In the genomic region with DNA sequence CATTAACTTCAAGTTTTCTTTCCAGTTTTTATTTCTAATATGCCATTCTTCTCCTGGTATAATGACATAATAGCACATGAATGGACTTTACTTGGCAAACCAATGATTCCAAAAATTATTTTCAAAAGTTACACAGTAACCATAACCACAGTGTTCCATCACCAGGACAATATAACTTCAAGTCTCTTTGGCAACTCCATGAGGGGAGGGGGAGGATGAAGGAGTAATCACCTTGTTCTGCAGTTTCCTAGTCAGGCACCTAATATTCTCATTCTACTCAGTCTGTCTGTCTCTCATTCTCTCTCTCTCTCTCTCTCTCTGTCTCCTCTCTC, we compare ENCODE assay signal across 14 cellular contexts.
DNase-seq lines count a peak whose midpoint lies in the region; ATAC-seq and TF ChIP-seq lines count a peak whose summit lies in the region.
"Had no signal": no experiment of that assay in that cellular context is flagged by ENCODE, and none has a peak within 500 bp of the region (broad histone marks: within the 10 kb centered on the region; RNA-seq: fewer than 3 reads in every experiment).

No MANE protein-coding gene starts in this region.

- no peak overlapping the region for H3K14ac ChIP-seq in trophoblast cell (ENCODE audit: low read length)

- H3K23ac ChIP-seq in trophoblast cell (ENCODE audit: low read length), result no peak overlapping the region

- no peak overlapping the region for H3K27ac ChIP-seq in trophoblast cell (ENCODE audit: low read depth, low read length)

- H3K27me3 Mint-ChIP-seq in stimulated activated naive B cell treated with anti-CD40 and anti-IgM and Interleukin-4, amounts not matched to agents 10 μg/mL and 1 μg/mL and 100 μg/mL, for 72 hours, result no peaks in the 10 kb centered on the region
- H3K27me3 Mint-ChIP-seq: activated CD4-positive, alpha-beta T cell treated with anti-CD3 and anti-CD28 coated beads for 36 hours; brain had no signal

- ATAC-seq in stimulated activated naive B cell treated with anti-CD40 and anti-IgM and Interleukin-4, amounts not matched to agents 10 μg/mL and 1 μg/mL and 100 μg/mL, for 72 hours (replicated peaks), result no peak
- ATAC-seq in GM18909 (IDR thresholded peaks at IDR 0.05; ENCODE audit: poor library complexity, unreplicated experiment), result no peak

- peaks cover 0 to 3% of the 10 kb centered on the region in 2 donors for H3K36me3 Mint-ChIP-seq in stimulated activated naive B cell treated with anti-CD40 and anti-IgM and Interleukin-4, amounts not matched to agents 10 μg/mL and 1 μg/mL and 100 μg/mL, for 72 hours
- H3K36me3 Mint-ChIP-seq: brain had no signal

- in situ Hi-C loops in Caki2 (cut with HindIII; ENCODE audit: low pct_unique_long_range_greater_than_20kb, low sequenced_read_pairs), result no loop called here

- no peak for TF ChIP-seq CTCF in cardiac fibroblast (IDR thresholded peaks at IDR 0.05; ENCODE audit: low read depth, low read length)

- no peak overlapping the region for H2BK5ac ChIP-seq in trophoblast cell (ENCODE audit: low read depth, low read length, poor library complexity)

- no peak overlapping the region for H4K8ac ChIP-seq in trophoblast cell (ENCODE audit: low read depth, low read length)

- H4K91ac ChIP-seq in trophoblast cell (ENCODE audit: low read depth, low read length), result no peak overlapping the region

- H2AFZ ChIP-seq in trophoblast cell (ENCODE audit: insufficient read depth, low read length, poor library complexity), result no peak overlapping the region

- no peak overlapping the region for H3K4me2 ChIP-seq in trophoblast cell (ENCODE audit: low read length)

- no peak overlapping the region for H4K12ac ChIP-seq in trophoblast cell (ENCODE audit: low read depth, low read length)

- H3K4me3 ChIP-seq in cardiac fibroblast (replicated peaks in 1 of 2; ENCODE audit: low read depth in 2 of 2, low read length in 2 of 2) (no peak overlapping the region), trophoblast cell (ENCODE audit: low read depth, low read length) (no peak overlapping the region)
- H3K4me3 ChIP-seq: heart left ventricle had no signal

- no peak overlapping the region for H3K18ac ChIP-seq in trophoblast cell (ENCODE audit: low read length)

- no peak overlapping the region for H3K9ac ChIP-seq in trophoblast cell (ENCODE audit: low read length)

- H3K4me3 Mint-ChIP-seq in stimulated activated naive B cell treated with anti-CD40 and anti-IgM and Interleukin-4, amounts not matched to agents 10 μg/mL and 1 μg/mL and 100 μg/mL, for 72 hours, result no peak overlapping the region
- H3K4me3 Mint-ChIP-seq: activated CD4-positive, alpha-beta T cell treated with anti-CD3 and anti-CD28 coated beads for 36 hours; brain had no signal

- peak overlapping the region; percentile 94 for H2AK5ac ChIP-seq in trophoblast cell (ENCODE audit: low read length)

- H3K4me1 Mint-ChIP-seq in stimulated activated naive B cell treated with anti-CD40 and anti-IgM and Interleukin-4, amounts not matched to agents 10 μg/mL and 1 μg/mL and 100 μg/mL, for 72 hours, result peaks cover 36 to 58% of the 10 kb centered on the region in 2 donors

- no peak overlapping the region for H3K4ac ChIP-seq in trophoblast cell (ENCODE audit: low read depth, low read length)

- H2BK12ac ChIP-seq in trophoblast cell (ENCODE audit: low read length), result peak overlapping the region; percentile 53

- no peaks in the 10 kb centered on the region for H3K9me3 ChIP-seq in trophoblast cell (ENCODE audit: insufficient read depth, low read depth, low read length)
- H3K9me3 ChIP-seq: Caco-2, heart left ventricle had no signal

- H2BK120ac ChIP-seq in trophoblast cell (ENCODE audit: insufficient read depth, low read length, poor library complexity), result no peak overlapping the region

- H3K4me1 ChIP-seq in trophoblast cell (ENCODE audit: control insufficient read depth in 1 of 2, insufficient read depth in 2 of 2, low read length in 2 of 2), result peaks cover 0 to 11% of the 10 kb centered on the region in 2 experiments

- DNase-seq in Caki2 (ENCODE audit: low read depth), result peak; percentile 65
- DNase-seq in M059J (ENCODE audit: low read depth), result peak; percentile 27
- peak; percentile 31 to 64 for DNase-seq in cardiac fibroblast (ENCODE audit: low read depth in 2 of 2)
- DNase-seq in trophoblast cell, result no peak
- no peak for DNase-seq in stimulated activated naive B cell treated with anti-CD40 and anti-IgM and Interleukin-4, amounts not matched to agents 10 μg/mL and 1 μg/mL and 100 μg/mL, for 72 hours
- DNase-seq in stimulated activated CD4-positive, alpha-beta T cell treated with anti-CD3 and anti-CD28 coated beads, Interleukin-1b, Interleukin-23, amount 100 ng/mL, for 48 hours, result no peak
- DNase-seq: activated CD4-positive, alpha-beta T cell treated with anti-CD3 and anti-CD28 coated beads for 36 hours; Caco-2; heart left ventricle; kidney glomerular epithelial cell; NCI-H1105; stimulated activated CD4-positive, alpha-beta T cell treated with anti-CD3 and anti-CD28 coated beads, Interleukin-2, amount 100 ng/mL, for 48 hours had no signal

- H3K36me3 ChIP-seq in trophoblast cell (ENCODE audit: control insufficient read depth in 1 of 2, insufficient read depth in 2 of 2, low read length in 2 of 2), result no peaks in the 10 kb centered on the region
- H3K36me3 ChIP-seq: heart left ventricle had no signal

- no peaks in the 10 kb centered on the region for H3K9me3 Mint-ChIP-seq in stimulated activated naive B cell treated with anti-CD40 and anti-IgM and Interleukin-4, amounts not matched to agents 10 μg/mL and 1 μg/mL and 100 μg/mL, for 72 hours
- H3K9me3 Mint-ChIP-seq: brain had no signal

- no peak overlapping the region for H3K27ac Mint-ChIP-seq in stimulated activated naive B cell treated with anti-CD40 and anti-IgM and Interleukin-4, amounts not matched to agents 10 μg/mL and 1 μg/mL and 100 μg/mL, for 72 hours

- H3K79me1 ChIP-seq in trophoblast cell (ENCODE audit: low read length), result peaks cover 5% of the 10 kb centered on the region

- H3K79me2 ChIP-seq in trophoblast cell (ENCODE audit: control insufficient read depth, insufficient read depth, low read length, poor library complexity), result no peaks in the 10 kb centered on the region

- no peaks in the 10 kb centered on the region for H3K27me3 ChIP-seq in trophoblast cell (ENCODE audit: insufficient read depth, low read length)
- H3K27me3 ChIP-seq: heart left ventricle had no signal

Comparison
In these comparisons a context has a peak if more than half of its experiments do, and no peak if none do; other contexts are left out.
1. DNase-seq: peak in Caki2 (single experiment), M059J (single experiment) and cardiac fibroblast (2 of 2); none in trophoblast cell (0 of 2), stimulated activated naive B cell treated with anti-CD40 and anti-IgM and Interleukin-4, amounts not matched to agents 10 μg/mL and 1 μg/mL and 100 μg/mL, for 72 hours (single experiment) and stimulated activated CD4-positive, alpha-beta T cell treated with anti-CD3 and anti-CD28 coated beads, Interleukin-1b, Interleukin-23, amount 100 ng/mL, for 48 hours (single experiment).